In genomic region chr2:216299588-216299987, GRCh38 we compare ENCODE assay signal across 18 cellular contexts.
DNase-seq lines count a peak whose midpoint lies in the region; ATAC-seq and TF ChIP-seq lines count a peak whose summit lies in the region.
"Had no signal": no experiment of that assay in that cellular context is flagged by ENCODE, and none has a peak within 500 bp of the region (broad histone marks: within the 10 kb centered on the region; RNA-seq: fewer than 3 reads in every experiment).

No MANE protein-coding gene starts in this region.

- no peak for ATAC-seq in HG02973 (IDR thresholded peaks at IDR 0.05; ENCODE audit: unreplicated experiment)
- ATAC-seq: stimulated activated effector memory CD8-positive, alpha-beta T cell treated with anti-CD3 and anti-CD28 coated beads, Interleukin-12 subunit alpha, Interleukin-12 subunit beta, amount 100 ng/mL, for 72 hours had no signal

- TF ChIP-seq CTCF in brain (conservative IDR thresholded peaks at IDR 0.05) (no peak), fibroblast of villous mesenchyme (IDR thresholded peaks at IDR 0.05; ENCODE audit: insufficient read depth, low read depth, low read length) (no peak), esophagus muscularis mucosa (IDR thresholded peaks at IDR 0.05) (no peak)

- H3K9me3 Mint-ChIP-seq in brain, result peaks cover 0 to 3% (median 0%) of the 10 kb centered on the region in 5 experiments
- H3K9me3 Mint-ChIP-seq: activated CD4-positive, alpha-beta memory T cell treated with anti-CD3 and anti-CD28 coated beads for 36 hours; IgD-negative memory B cell; stimulated activated effector memory CD8-positive, alpha-beta T cell treated with anti-CD3 and anti-CD28 coated beads, Interleukin-12 subunit alpha, Interleukin-12 subunit beta, amount 100 ng/mL, for 72 hours had no signal

- H3K9me3 ChIP-seq in BLaER1 (no peaks in the 10 kb centered on the region), esophagus muscularis mucosa (no peaks in the 10 kb centered on the region)

- H3K27me3 ChIP-seq in BLaER1 (no peaks in the 10 kb centered on the region), esophagus muscularis mucosa (peaks cover 0 to 7% (median 0%) of the 10 kb centered on the region in 4 donors)

- TF ChIP-seq POLR2A in esophagus muscularis mucosa (IDR thresholded peaks at IDR 0.05; ENCODE audit: low read depth), result no peak

- H3K4me3 ChIP-seq in BLaER1 (no peak overlapping the region), fibroblast of villous mesenchyme (ENCODE audit: low read depth, low read length) (no peak overlapping the region), esophagus muscularis mucosa (no peak overlapping the region)

- H3K4me1 ChIP-seq in BLaER1, result peaks cover 33% of the 10 kb centered on the region
- no peaks in the 10 kb centered on the region for H3K4me1 ChIP-seq in esophagus muscularis mucosa

- peaks cover 24% of the 10 kb centered on the region for H3K4me1 Mint-ChIP-seq in brain

- H3K36me3 Mint-ChIP-seq in brain, result peaks cover 3% of the 10 kb centered on the region
- H3K36me3 Mint-ChIP-seq: activated CD4-positive, alpha-beta memory T cell treated with anti-CD3 and anti-CD28 coated beads for 36 hours; IgD-negative memory B cell; stimulated activated effector memory CD8-positive, alpha-beta T cell treated with anti-CD3 and anti-CD28 coated beads, Interleukin-12 subunit alpha, Interleukin-12 subunit beta, amount 100 ng/mL, for 72 hours had no signal

- H4K20me1 ChIP-seq in BLaER1, result no peaks in the 10 kb centered on the region

- H3K27me3 Mint-ChIP-seq in brain, result peaks cover 6% of the 10 kb centered on the region
- H3K27me3 Mint-ChIP-seq: activated CD4-positive, alpha-beta memory T cell treated with anti-CD3 and anti-CD28 coated beads for 36 hours had no signal

- peak overlapping the region; percentile 23; the same call in 1 of the 2 replicates for H3K4me2 ChIP-seq in BLaER1

- H3K9ac ChIP-seq in BLaER1, result no peak overlapping the region

- H3K27ac Mint-ChIP-seq in brain, result peak overlapping the region in 3 of 5 experiments; percentile 10 to 82 (median 18)
- H3K27ac Mint-ChIP-seq: activated CD4-positive, alpha-beta memory T cell treated with anti-CD3 and anti-CD28 coated beads for 36 hours; IgD-negative memory B cell; stimulated activated effector memory CD8-positive, alpha-beta T cell treated with anti-CD3 and anti-CD28 coated beads, Interleukin-12 subunit alpha, Interleukin-12 subunit beta, amount 100 ng/mL, for 72 hours had no signal

- intact Hi-C loops in esophagus muscularis mucosa (cut with DNase I), result no loop called here

- H3K36me3 ChIP-seq in BLaER1, result no peaks in the 10 kb centered on the region
- H3K36me3 ChIP-seq in esophagus muscularis mucosa, result no peaks in the 10 kb centered on the region
- H3K36me3 ChIP-seq: WERI-Rb-1 had no signal

- 72% methylated on average over 1 of the region's 1 CpG for WGBS in esophagus muscularis mucosa

- H3K4me3 Mint-ChIP-seq in brain, result peak overlapping the region in 1 of 5 experiments; percentile 8
- H3K4me3 Mint-ChIP-seq: activated CD4-positive, alpha-beta memory T cell treated with anti-CD3 and anti-CD28 coated beads for 36 hours; IgD-negative memory B cell; stimulated activated effector memory CD8-positive, alpha-beta T cell treated with anti-CD3 and anti-CD28 coated beads, Interleukin-12 subunit alpha, Interleukin-12 subunit beta, amount 100 ng/mL, for 72 hours had no signal

- peak; percentile 44 for DNase-seq in OCI-M2 (lab: John Stamatoyannopoulos, UW; ENCODE audit: unreplicated experiment)
- peak; percentile 35 for DNase-seq in fibroblast of villous mesenchyme (ENCODE audit: low read depth)
- DNase-seq in esophagus muscularis mucosa (ENCODE audit: extremely low spot score), result no peak
- DNase-seq in NCI-H1436 (lab: John Stamatoyannopoulos, UW), result no peak
- no peak for DNase-seq in T1000 (lab: John Stamatoyannopoulos, UW)
- DNase-seq: activated CD4-positive, alpha-beta memory T cell treated with anti-CD3 and anti-CD28 coated beads for 36 hours; activated naive CD4-positive, alpha-beta T cell treated with Interleukin-2 at 50 U/mL for 16 hours; anterior cingulate cortex; MV-4-11; NCI-H2081; NCI-H510A treated with DMSO at 0.1 percent for 48 hours; stimulated activated CD4-positive, alpha-beta T cell treated with anti-CD3 and anti-CD28 coated beads, Interleukin-15, amount 100 ng/mL, for 24 hours; WERI-Rb-1 had no signal

- H3K27ac ChIP-seq in BLaER1 (no peak overlapping the region), esophagus muscularis mucosa (replicated peaks in 1 of 4) (no peak overlapping the region)
- H3K27ac ChIP-seq: WERI-Rb-1 had no signal

- no peak for TF ChIP-seq EP300 in esophagus muscularis mucosa (IDR thresholded peaks at IDR 0.05)

Comparison
In these comparisons a context has a peak if more than half of its experiments do, and no peak if none do; other contexts are left out.
1. DNase-seq: peak in OCI-M2 (single experiment) and fibroblast of villous mesenchyme (single experiment); none in esophagus muscularis mucosa (single experiment), NCI-H1436 (single experiment) and T1000 (single experiment).